12 cellular contexts compared by ENCODE assay signal in the genomic region with DNA sequence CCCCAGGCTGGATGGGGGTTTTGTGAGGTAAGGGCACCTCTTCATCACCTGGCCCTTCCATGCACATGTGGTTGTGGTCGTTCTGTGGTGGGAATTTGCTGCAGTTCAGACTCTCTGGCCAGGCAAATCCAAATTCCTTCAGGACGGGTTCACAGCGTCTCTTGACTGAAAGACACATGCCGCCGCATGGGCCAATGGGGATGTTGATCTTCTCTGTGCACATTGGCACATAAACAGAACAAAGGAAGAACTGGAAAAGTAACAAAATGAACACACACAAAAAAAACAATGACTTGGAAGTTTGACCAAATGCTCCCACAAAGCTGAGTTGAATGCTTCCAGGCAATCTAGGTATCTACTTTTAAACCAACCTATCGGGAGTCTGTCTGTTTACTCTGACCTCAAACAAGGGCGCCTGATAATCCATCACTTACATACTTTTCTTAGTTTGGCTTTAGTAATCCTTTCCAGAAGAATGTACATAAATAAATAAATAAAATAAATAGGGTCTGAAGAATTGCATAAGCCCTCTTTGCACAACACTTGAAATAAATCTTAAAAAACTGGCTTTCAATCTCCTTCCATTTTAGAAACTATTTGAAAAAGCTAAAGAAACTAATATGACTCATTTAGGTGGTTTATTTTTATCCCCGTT. TPM values are rescaled to one million over a fixed set of nuclear protein-coding genes. Genes with fewer than 3 reads are reported as not detected.
A peak's percentile ranks its signal among the peaks of the same experiment; 100 is the strongest.
DNase-seq lines count a peak whose midpoint lies in the region; ATAC-seq and TF ChIP-seq lines count a peak whose summit lies in the region.
"Had no signal": no experiment of that assay in that cellular context is flagged by ENCODE, and none has a peak within 500 bp of the region (broad histone marks: within the 10 kb centered on the region; RNA-seq: fewer than 3 reads in every experiment).

No MANE protein-coding gene starts in this region.

- H3K36me3 ChIP-seq in muscle layer of colon (ENCODE audit: insufficient read depth, low read length) (peaks cover 31% of the 10 kb centered on the region), thyroid gland (peaks cover 0 to 4% of the 10 kb centered on the region in 2 donors)

- peaks cover 60% of the 10 kb centered on the region for H3K4me1 ChIP-seq in muscle layer of colon (ENCODE audit: insufficient read depth, low read length)
- peaks cover 27 to 28% of the 10 kb centered on the region in 2 donors for H3K4me1 ChIP-seq in thyroid gland

- intact Hi-C loops in thyroid gland (cut with DNase I) = no loop called here

- TF ChIP-seq CTCF in VCaP (conservative IDR thresholded peaks at IDR 0.05) = no peak
- no peak for TF ChIP-seq CTCF in thyroid gland (IDR thresholded peaks at IDR 0.05)

- no peak for TF ChIP-seq POLR2A in thyroid gland (IDR thresholded peaks at IDR 0.05)

- DNase-seq in fibroblast of gingiva (ENCODE audit: low read depth) (peak; percentile 56), thyroid gland (peak in 1 of 2 donors; percentile 13), NCI-H1436 (lab: John Stamatoyannopoulos, UW) (no peak), cortex of kidney (lab: John Stamatoyannopoulos, UW) (no peak)
- no peak for DNase-seq in stimulated activated CD4-positive, alpha-beta T cell treated with anti-CD3 and anti-CD28 coated beads, Interleukin-4, amount 100 ng/mL, for 4 hours
- DNase-seq: activated naive CD4-positive, alpha-beta T cell treated with anti-CD3 and anti-CD28 coated beads, Interleukin-2, amount 50 U/mL, for 16 hours; C1 segment of cervical spinal cord; foreskin keratinocyte; naive thymus-derived CD4-positive, alpha-beta T cell had no signal

- no peak overlapping the region for H3K9ac ChIP-seq in muscle layer of colon (ENCODE audit: low read length)

- ATAC-seq in GM21390 (IDR thresholded peaks at IDR 0.05; ENCODE audit: unreplicated experiment) = no peak
- ATAC-seq: foreskin keratinocyte; naive thymus-derived CD4-positive, alpha-beta T cell had no signal

- WGBS in thyroid gland, 2 donors = 68 to 72% methylated on average over 8 of the region's 8 CpGs

- no peaks in the 10 kb centered on the region for H3K9me3 ChIP-seq in muscle layer of colon (ENCODE audit: low read length)
- no peaks in the 10 kb centered on the region for H3K9me3 ChIP-seq in thyroid gland

- H3K4me3 ChIP-seq in muscle layer of colon (ENCODE audit: low read depth in 1 of 2, low read length in 2 of 2) (peak overlapping the region in 1 of 2 donors; percentile 80), thyroid gland (replicated peaks in 1 of 3) (peak overlapping the region in 1 of 3 donors; percentile 99)

- H3K27me3 ChIP-seq in muscle layer of colon (ENCODE audit: control insufficient read depth in 1 of 2, insufficient read depth in 2 of 2, low read length in 2 of 2) = no peaks in the 10 kb centered on the region
- no peaks in the 10 kb centered on the region for H3K27me3 ChIP-seq in thyroid gland
- H3K27me3 ChIP-seq: foreskin keratinocyte had no signal

- H3K27ac ChIP-seq in VCaP (peak overlapping the region; percentile 94), muscle layer of colon (ENCODE audit: low read depth, low read length) (peak overlapping the region; percentile 59), thyroid gland (peak overlapping the region; percentile 7 to 61 (median 24))
- H3K27ac ChIP-seq: foreskin keratinocyte had no signal

RNA-seq across cellular contexts. Expression of a gene that starts 2.8 kb away (rescaled TPM):
- 10 to 100 TPM; 32.9 to 70.8 (median 48.0) TPM for total RNA-seq in thyroid gland
- total RNA-seq: naive thymus-derived CD4-positive, alpha-beta T cell had no signal

Comparison
In these comparisons a context has a peak if more than half of its experiments do, and no peak if none do; other contexts are left out.
1. H3K27ac ChIP-seq: peak in every context shown above with its lines; median percentile 94 in VCaP; 59 in muscle layer of colon; 24 in thyroid gland.